In the genomic region with DNA sequence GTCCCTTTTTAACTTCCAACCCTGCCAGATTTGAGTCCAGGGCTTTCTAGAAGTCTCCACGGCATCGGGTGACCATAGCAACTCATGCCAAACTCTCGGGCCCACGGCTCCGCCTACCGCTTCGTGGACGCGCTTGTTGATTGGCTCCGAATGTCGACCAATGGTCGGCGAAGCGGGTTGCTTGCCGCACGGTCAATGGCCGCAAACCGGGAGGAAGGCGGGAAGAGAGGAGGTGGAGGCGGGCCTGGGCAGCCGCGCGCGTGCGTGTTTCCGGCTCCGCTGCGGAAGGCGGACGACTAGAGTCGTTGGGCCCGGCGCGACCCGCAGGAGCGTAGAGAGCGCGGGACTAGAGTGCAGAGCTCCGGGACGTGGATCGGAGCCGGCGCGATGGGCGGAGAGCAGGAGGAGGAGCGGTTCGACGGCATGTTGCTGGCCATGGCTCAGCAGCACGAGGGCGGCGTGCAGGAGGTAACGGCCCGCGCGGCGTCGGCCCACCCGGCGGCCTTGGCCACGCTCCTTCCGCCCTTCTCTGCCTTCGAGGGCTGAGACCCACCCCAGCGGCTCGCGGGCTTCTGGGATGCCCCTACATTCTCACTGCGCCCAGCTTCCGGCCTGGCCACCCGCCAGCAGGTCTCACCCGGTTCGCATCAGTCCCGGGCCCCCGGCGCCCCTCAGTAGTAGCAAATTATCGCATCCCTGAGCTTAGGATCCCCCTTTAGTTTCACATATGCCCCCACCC, we compare ENCODE assay signal across 8 cellular contexts. TPM values are rescaled to one million over a fixed set of nuclear protein-coding genes. Genes with fewer than 3 reads are reported as not detected.
DNase-seq lines count a peak whose midpoint lies in the region; ATAC-seq and FAIRE-seq lines count a peak whose summit lies in the region.

A gene (plus strand): TSS at position 282 of the 739 bp plus-strand sequence. CDS start 106 bp downstream, at position 388.

- H3K4me3 Mint-ChIP-seq in activated T-cell treated with anti-CD3 and anti-CD28 coated beads, Interleukin-2, amount 50 U/mL, for 72 hours, result peak within 1 kb of the TSS; percentile 93

- H3K36me3 ChIP-seq in KOPT-K1 (ENCODE audit: insufficient read depth, low read length), result peaks cover 29% of the 10 kb centered on the region
- H3K36me3 ChIP-seq in muscle layer of colon (ENCODE audit: insufficient read depth, low read length), result peaks cover 16% of the 10 kb centered on the region

- no peaks in the 10 kb centered on the region for H3K27me3 ChIP-seq in muscle layer of colon (ENCODE audit: control insufficient read depth in 1 of 2, insufficient read depth in 2 of 2, low read length in 2 of 2)

- H3K4me1 Mint-ChIP-seq in activated T-cell treated with anti-CD3 and anti-CD28 coated beads, Interleukin-2, amount 50 U/mL, for 72 hours (ENCODE audit: low read depth), result peaks cover 45% of the 10 kb centered on the region

- H3K4me3 ChIP-seq in muscle layer of colon (ENCODE audit: low read depth in 1 of 2, low read length in 2 of 2), result peak within 1 kb of the TSS; percentile 82 to 94

- H3K9ac ChIP-seq in muscle layer of colon (ENCODE audit: low read length), result peak within 1 kb of the TSS; percentile 95

- no peaks in the 10 kb centered on the region for H3K27me3 Mint-ChIP-seq in activated T-cell treated with anti-CD3 and anti-CD28 coated beads, Interleukin-2, amount 50 U/mL, for 72 hours (ENCODE audit: low read depth)

- H3K27ac Mint-ChIP-seq in activated T-cell treated with anti-CD3 and anti-CD28 coated beads, Interleukin-2, amount 50 U/mL, for 72 hours, result peak within 1 kb of the TSS; percentile 84

- peak; percentile 97 for DNase-seq in DMS79 (lab: John Stamatoyannopoulos, UW)
- peak; percentile 91 for DNase-seq in RCC 7860 (ENCODE audit: low spot score)
- DNase-seq in activated T-cell treated with anti-CD3 and anti-CD28 coated beads, Interleukin-2, amount 50 U/mL, for 72 hours, result peak; percentile 97 to 98
- peak; percentile 89 for DNase-seq in stimulated activated CD8-positive, alpha-beta memory T cell treated with anti-CD3 and anti-CD28 coated beads, Interleukin-7, amount 100 ng/mL, for 24 hours (ENCODE audit: low read depth)

- ATAC-seq in GM21786 (IDR thresholded peaks at IDR 0.05; ENCODE audit: unreplicated experiment) (peak; percentile 95), esophagus mucosa (peak; percentile 97)
- ATAC-seq in activated T-cell treated with anti-CD3 and anti-CD28 coated beads, Interleukin-2, amount 50 U/mL, for 72 hours (replicated peaks in 1 of 2), result peak; percentile 96

- H3K9me3 Mint-ChIP-seq in activated T-cell treated with anti-CD3 and anti-CD28 coated beads, Interleukin-2, amount 50 U/mL, for 72 hours, result no peaks in the 10 kb centered on the region

- peaks cover 17% of the 10 kb centered on the region for H3K4me1 ChIP-seq in muscle layer of colon (ENCODE audit: insufficient read depth, low read length)

- peaks cover 9 to 15% of the 10 kb centered on the region in 2 donors for H3K36me3 Mint-ChIP-seq in activated T-cell treated with anti-CD3 and anti-CD28 coated beads, Interleukin-2, amount 50 U/mL, for 72 hours (ENCODE audit: insufficient read depth in 2 of 2)

- H3K9me3 ChIP-seq in KOPT-K1 (ENCODE audit: insufficient read depth, low read length, poor library complexity, severe bottlenecking), result no peaks in the 10 kb centered on the region
- no peaks in the 10 kb centered on the region for H3K9me3 ChIP-seq in muscle layer of colon (ENCODE audit: low read length)

- FAIRE-seq in RCC 7860 (lab: Jason Lieb, UNC), result peak; percentile 91

- H3K27ac ChIP-seq in KOPT-K1 (ENCODE audit: low read depth, low read length, poor library complexity, severe bottlenecking) (peak within 1 kb of the TSS; percentile 82), muscle layer of colon (ENCODE audit: low read depth, low read length) (peak within 1 kb of the TSS; percentile 71)

RNA-seq across cellular contexts. Expression of the gene that starts here (rescaled TPM):
- total RNA-seq in activated T-cell treated with anti-CD3 and anti-CD28 coated beads, Interleukin-2, amount 50 U/mL, for 72 hours, result 10 to 100 TPM; 61.6 to 78.5 TPM
- total RNA-seq in esophagus mucosa, result 35.7 TPM

Comparison
In these comparisons a context has a peak if more than half of its experiments do, and no peak if none do; other contexts are left out.
1. Peak in every context shown above with its lines: DNase-seq, ATAC-seq, H3K4me3 ChIP-seq and H3K27ac ChIP-seq.